In genomic region chr19:51615991-51616390, GRCh38 we compare ENCODE assay signal across 23 cellular contexts. TPM values are rescaled to one million over a fixed set of nuclear protein-coding genes. Genes with fewer than 3 reads are reported as not detected.
"Had no signal": no experiment of that assay in that cellular context is flagged by ENCODE, and none has a peak within 500 bp of the region (broad histone marks: within the 10 kb centered on the region; RNA-seq: fewer than 3 reads in every experiment).

No MANE protein-coding gene starts in this region.

- H3K36me3 ChIP-seq: esophagus squamous epithelium, gastroesophageal sphincter, left ventricle myocardium inferior, lower lobe of right lung, sigmoid colon, upper lobe of left lung, uterus had no signal

- DNase-seq: effector memory CD4-positive, alpha-beta T cell; esophagus squamous epithelium; foreskin fibroblast; glutamatergic neuron; immature natural killer cell; left ventricle myocardium inferior; lower lobe of right lung; mesendoderm; naive B cell; posterior cingulate gyrus; sigmoid colon; stimulated activated CD4-positive, alpha-beta T cell treated with anti-CD3 and anti-CD28 coated beads, Interleukin-2, amount 100 ng/mL, for 24 hours; stimulated activated CD4-positive, alpha-beta T cell treated with anti-CD3 and anti-CD28 coated beads, Interleukin-4, amount 100 ng/mL, for 4 hours; stimulated activated naive CD4-positive, alpha-beta T cell treated with Interleukin-2 at 50 U/mL for 16 hours; upper lobe of left lung; uterus had no signal

- H3K27ac Mint-ChIP-seq: immature natural killer cell, nephron had no signal

- H3K4me1 ChIP-seq: esophagus squamous epithelium, gastroesophageal sphincter, left ventricle myocardium inferior, lower lobe of right lung, sigmoid colon, upper lobe of left lung, uterus had no signal

- H3K27ac ChIP-seq: epithelial cell of prostate, esophagus squamous epithelium, gastroesophageal sphincter, left ventricle myocardium inferior, lower lobe of right lung, sigmoid colon, skin epidermis, upper lobe of left lung, uterus had no signal

- ATAC-seq: gastroesophageal sphincter, lower lobe of right lung had no signal

- H3K27me3 ChIP-seq: upper lobe of left lung, uterus had no signal

- H3K4me1 Mint-ChIP-seq: nephron had no signal

- H3K9me3 ChIP-seq: left ventricle myocardium inferior, lower lobe of right lung, uterus had no signal

- H3K4me3 Mint-ChIP-seq: immature natural killer cell, nephron had no signal

- H3K4me3 ChIP-seq: esophagus squamous epithelium, gastroesophageal sphincter, left ventricle myocardium inferior, lower lobe of right lung, sigmoid colon, skin epidermis, upper lobe of left lung, uterus had no signal

RNA-seq across cellular contexts. Expression of gene SIGLEC5, which starts 14.2 kb away (rescaled TPM):
- total RNA-seq: left ventricle myocardium inferior, pulmonary artery endothelial cell had no signal
- polyA plus RNA-seq: keratinocyte, sigmoid colon, thymus had no signal

RNA-seq across cellular contexts. Expression of gene SIGLEC14, which starts 30.6 kb away (rescaled TPM):
- total RNA-seq: pulmonary artery endothelial cell had no signal
- polyA plus RNA-seq: keratinocyte had no signal
